ENCODE assay signal across 11 cellular contexts in the genomic region with DNA sequence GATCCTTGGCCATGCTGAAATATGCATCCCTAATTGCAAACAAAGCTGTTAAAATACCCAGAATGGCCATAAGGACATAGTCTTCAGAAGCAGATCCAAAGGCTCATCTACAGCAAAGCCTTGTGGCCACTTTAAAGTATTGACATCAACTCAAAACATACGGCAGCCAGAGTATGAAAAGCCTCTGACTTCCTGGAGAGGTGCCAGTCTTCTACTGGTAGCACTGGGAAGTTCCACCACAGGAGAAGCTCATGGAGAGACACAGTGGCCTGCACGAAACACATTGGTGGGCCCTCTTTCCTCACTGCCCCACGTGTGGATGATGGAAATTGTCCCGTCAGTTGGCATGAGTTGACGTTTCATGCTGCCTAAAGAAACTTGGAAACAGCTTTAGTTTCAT.
DNase-seq lines count a peak whose midpoint lies in the region; TF ChIP-seq lines count a peak whose summit lies in the region.
"Had no signal": no experiment of that assay in that cellular context is flagged by ENCODE, and none has a peak within 500 bp of the region (broad histone marks: within the 10 kb centered on the region; RNA-seq: fewer than 3 reads in every experiment).

No MANE protein-coding gene starts in this region.

- no peaks in the 10 kb centered on the region for H3K27me3 ChIP-seq in ascending aorta

- peak in 2 of 3 experiments; percentile 25 to 27 for TF ChIP-seq CTCF in ascending aorta (IDR thresholded peaks at IDR 0.05)

- intact Hi-C loops in ascending aorta (cut with DNase I) = loop anchor here (10.0 kb wide), 1 partner anchor 232 kb away; no protein-coding TSS in a partner anchor

- peak; percentile 73 for DNase-seq in DMS 273 (lab: John Stamatoyannopoulos, UW; ENCODE audit: unreplicated experiment)
- peak; percentile 21 for DNase-seq in HuH-7 (ENCODE audit: low spot score)
- DNase-seq in ascending aorta (ENCODE audit: low spot score in 2 of 2) = no peak
- peak; percentile 16 to 26 for DNase-seq in lung microvascular endothelial cell (ENCODE audit: low read depth in 2 of 2)
- DNase-seq in activated CD4-positive, alpha-beta T cell treated with anti-CD3 and anti-CD28 coated beads, Interleukin-2, amount 50 U/mL, for 48 hours = no peak
- no peak for DNase-seq in activated gamma-delta T cell treated with Interleukin-2 at 50 U/mL for 16 hours
- no peak for DNase-seq in NCI-H146 treated with DMSO at 0.1 percent for 48 hours (lab: John Stamatoyannopoulos, UW; ENCODE audit: unreplicated experiment)
- no peak for DNase-seq in NCI-H345 (lab: John Stamatoyannopoulos, UW)
- DNase-seq: activated B cell treated with CpG ODN at 0.5 μM for 24 hours, glutamatergic neuron, NCI-H146 had no signal

- no peaks in the 10 kb centered on the region for H3K9me3 ChIP-seq in ascending aorta

- H3K4me1 ChIP-seq in ascending aorta = peaks cover 0 to 6% of the 10 kb centered on the region in 2 donors

- peak overlapping the region in 1 of 2 donors; percentile 27 for H3K4me3 ChIP-seq in ascending aorta

- H3K36me3 ChIP-seq in ascending aorta = no peaks in the 10 kb centered on the region

- no peak overlapping the region for H3K27ac ChIP-seq in ascending aorta

Comparison
In these comparisons a context has a peak if more than half of its experiments do, and no peak if none do; other contexts are left out.
1. DNase-seq: peak in DMS 273 (single experiment), HuH-7 (single experiment) and lung microvascular endothelial cell (2 of 2); none in ascending aorta (0 of 2), activated CD4-positive, alpha-beta T cell treated with anti-CD3 and anti-CD28 coated beads, Interleukin-2, amount 50 U/mL, for 48 hours (0 of 2), activated gamma-delta T cell treated with Interleukin-2 at 50 U/mL for 16 hours (single experiment), NCI-H146 treated with DMSO at 0.1 percent for 48 hours (single experiment) and NCI-H345 (single experiment).